Comparison of ENCODE assay signal across 10 cellular contexts in the genomic region with DNA sequence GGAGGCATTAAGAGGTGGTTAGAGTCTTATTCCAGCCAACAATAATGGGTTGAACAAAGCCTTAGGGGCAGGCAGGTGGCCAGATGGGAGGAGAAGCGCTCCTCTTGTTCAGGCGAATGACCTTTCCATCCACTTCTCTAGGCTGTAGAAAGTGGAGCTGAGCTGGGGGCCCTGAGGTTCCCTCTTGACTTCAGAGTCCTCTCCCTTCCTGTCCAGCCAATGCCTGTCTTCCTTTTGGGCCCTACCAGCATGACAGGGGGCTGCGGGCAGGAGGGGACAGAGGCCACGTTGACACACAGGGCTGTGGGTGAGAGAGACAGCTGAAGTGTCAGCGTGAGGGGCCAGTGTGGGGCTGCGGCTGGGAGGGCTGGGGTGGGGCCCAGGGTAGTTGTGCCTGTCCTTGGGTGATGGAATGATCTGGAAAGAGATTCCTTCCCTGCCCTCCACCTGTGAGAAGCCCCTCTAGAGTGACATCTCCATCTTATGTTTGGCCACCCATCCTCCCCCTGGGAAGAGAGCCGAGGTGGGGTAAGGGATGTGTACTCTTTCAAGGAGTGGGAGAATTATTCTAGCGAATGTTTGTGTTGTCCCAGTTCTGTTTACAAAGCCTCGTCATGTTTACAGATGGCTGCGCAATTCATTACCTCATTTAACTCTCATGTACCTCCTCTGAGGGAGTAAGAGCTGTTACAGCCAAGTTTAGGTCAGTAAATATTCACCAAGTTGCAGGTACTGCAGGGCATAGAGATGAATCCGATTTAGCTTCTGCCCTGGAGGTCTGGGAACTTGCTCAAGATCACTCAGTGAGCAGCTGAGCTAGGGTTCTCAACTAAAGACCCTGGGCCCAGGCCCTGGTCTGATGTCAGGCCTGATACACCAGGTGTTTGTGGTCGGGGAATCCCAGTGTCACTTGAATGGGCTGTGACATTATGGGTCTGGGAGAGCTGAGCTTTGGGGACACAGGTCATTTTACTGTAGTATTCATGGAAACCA. TPM values are rescaled to one million over a fixed set of nuclear protein-coding genes. Genes with fewer than 3 reads are reported as not detected.
DNase-seq lines count a peak whose midpoint lies in the region; ATAC-seq, FAIRE-seq and TF ChIP-seq lines count a peak whose summit lies in the region.
"Had no signal": no experiment of that assay in that cellular context is flagged by ENCODE, and none has a peak within 500 bp of the region (broad histone marks: within the 10 kb centered on the region; RNA-seq: fewer than 3 reads in every experiment).

No MANE protein-coding gene starts in this region.

- peak overlapping the region; percentile 78 for H3K27ac ChIP-seq in HepG2 (ENCODE audit: extremely low read length, insufficient read depth, low read length)
- peak overlapping the region; percentile 83 to 85 for H3K27ac ChIP-seq in thoracic aorta

- peaks cover 14% of the 10 kb centered on the region; the same call in 1 of the 2 replicates for H4K20me1 ChIP-seq in HepG2 (ENCODE audit: insufficient read depth, low read length)

- intact Hi-C loops in HepG2 (cut with micrococcal nuclease; ENCODE audit: unreplicated experiment), result no loop called here

- no TSS peak for BruUV-seq in HepG2 (replicated peaks; lab: Mats Ljungman, UMichigan)

- peak; percentile 79 for FAIRE-seq in HepG2 (lab: Jason Lieb, UNC)

- peaks cover 15 to 21% of the 10 kb centered on the region in 2 experiments for H3K36me3 ChIP-seq in HepG2 (replicated peaks in 1 of 2; ENCODE audit: control insufficient read depth in 1 of 2, insufficient read depth in 2 of 2, low read length in 2 of 2)
- peaks cover 14% of the 10 kb centered on the region for H3K36me3 ChIP-seq in thoracic aorta

- peak overlapping the region; percentile 1 to 90 (median 90); a peak in 5 of 6 replicates for H3K4me3 ChIP-seq in HepG2 (replicated peaks in 1 of 3; ENCODE audit: insufficient read depth in 1 of 3, low read depth in 2 of 3, low read length in 3 of 3)
- no peak overlapping the region for H3K4me3 ChIP-seq in thoracic aorta

- peak; percentile 63 for ATAC-seq in HG02763 (IDR thresholded peaks at IDR 0.05; ENCODE audit: unreplicated experiment)
- peak; percentile 73 for ATAC-seq in HepG2
- ATAC-seq in thoracic aorta (ENCODE audit: insufficient number of reproducible peaks, low FRiP score, low read depth), result no peak

- peak overlapping the region; percentile 92 for H3K4me2 ChIP-seq in HepG2 (ENCODE audit: low read depth, low read length)

- TF ChIP-seq CTCF in HepG2 (CRISPR knock-in tag; IDR thresholded peaks at IDR 0.05), result peak; percentile 44
- no peak for TF ChIP-seq CTCF in thoracic aorta (IDR thresholded peaks at IDR 0.05)

- DNase-seq in RPMI8226 (peak; percentile 46), HepG2 (ENCODE audit: low spot score) (peak; percentile 77), thoracic aorta (ENCODE audit: low spot score) (no peak), NCI-H2227 treated with DMSO at 0.1 percent for 48 hours (lab: John Stamatoyannopoulos, UW) (no peak), EL (no peak), NCI-H524 treated with DMSO at 0.1 percent for 48 hours (lab: John Stamatoyannopoulos, UW) (no peak)
- DNase-seq: activated naive CD4-positive, alpha-beta T cell treated with anti-CD3 and anti-CD28 coated beads for 36 hours; NCI-H2171 treated with DMSO at 0.1 percent for 48 hours had no signal

- no peaks in the 10 kb centered on the region for H3K9me3 ChIP-seq in HepG2 (ENCODE audit: low read length)
- no peaks in the 10 kb centered on the region for H3K9me3 ChIP-seq in thoracic aorta

- CTCF ChIA-PET in HepG2 (lab: Yijun Ruan, JAX; ENCODE audit: low intra/inter-chr PET ratio, low total read pairs), result interaction anchor here (1.3 to 1.6 kb wide), 2 partner anchors 52 to 81 kb away, joined by 4 read pairs; no protein-coding TSS in a partner anchor

- TF ChIP-seq POLR2A in HepG2 (IDR thresholded peaks at IDR 0.05; ENCODE audit: insufficient read depth in 1 of 2, low read depth in 2 of 2, low read length in 2 of 2), result peak; percentile 47 to 54; a peak in 3 of 4 replicates

- in situ Hi-C loops in HepG2 (cut with HindIII; ENCODE audit: extremely low pct_ligation_motif_present, low pct_unique_long_range_greater_than_20kb), result no loop called here

- peak overlapping the region; percentile 51 for H3K9ac ChIP-seq in HepG2 (ENCODE audit: insufficient read depth, low read depth, low read length)

- TF ChIP-seq RAD21 in HepG2 (CRISPR knock-in tag; IDR thresholded peaks at IDR 0.05), result no peak

- peaks cover 63% of the 10 kb centered on the region for H3K79me2 ChIP-seq in HepG2 (ENCODE audit: insufficient read depth, low read length)

- H3K4me1 ChIP-seq in HepG2 (ENCODE audit: insufficient read depth, low read length), result peaks cover 64% of the 10 kb centered on the region
- peaks cover 16 to 75% of the 10 kb centered on the region in 2 donors for H3K4me1 ChIP-seq in thoracic aorta (ENCODE audit: control insufficient read depth in 1 of 2, low read depth in 2 of 2)

- POLR2A ChIA-PET in HepG2 (lab: Yijun Ruan, JAX), result interaction anchor here (0.6 to 6.6 kb wide), 26 partner anchors 9 to 396 kb away, joined by 3 to 118 read pairs (median 7); a partner anchor contains a TSS

- WGBS in HepG2 (ENCODE audit: low lambda C conversion rate), result 9% methylated on average over 12 of the region's 12 CpGs

- no peaks in the 10 kb centered on the region for H3K27me3 ChIP-seq in HepG2 (ENCODE audit: control insufficient read depth in 1 of 2, insufficient read depth in 2 of 2, low read length in 2 of 2)
- H3K27me3 ChIP-seq in thoracic aorta (replicated peaks; ENCODE audit: insufficient read depth), result no peaks in the 10 kb centered on the region

- H2AFZ ChIP-seq in HepG2 (ENCODE audit: low read length), result no peak overlapping the region

- TF ChIP-seq EP300 in HepG2 (IDR thresholded peaks at IDR 0.05; ENCODE audit: low read depth in 2 of 2, low read length in 2 of 2), result peak in 1 of 2 experiments; percentile 42; a peak in 2 of 4 replicates
- TF ChIP-seq EP300 in HepG2 (CRISPR knock-in tag; IDR thresholded peaks at IDR 0.05; ENCODE audit: borderline replicate concordance), result no peak

RNA-seq across cellular contexts. Expression of a gene that starts 3.3 kb away (rescaled TPM):
- total RNA-seq in HepG2 (2016; rRNA removed; fragmentation: Illumina TruSeq; extraction: Trizol), result 30.2 and 64.1 TPM in 2 replicates
- total RNA-seq in HepG2 (2016; cell fraction: cytosol; rRNA removed; fragmentation: Illumina TruSeq; extraction: Trizol; ENCODE audit: low read depth), result 29.4 and 32.0 TPM in 2 replicates
- total RNA-seq in HepG2 (2016; cell fraction: insoluble cytoplasmic fraction; rRNA removed; fragmentation: Illumina TruSeq; extraction: Trizol), result 24.5 and 63.0 TPM in 2 replicates
- 21.8 and 22.8 TPM in 2 replicates for total RNA-seq in HepG2 (2016; cell fraction: membrane; rRNA removed; fragmentation: Illumina TruSeq; extraction: Trizol)
- 81.6 and 99.0 TPM in 2 replicates for total RNA-seq in HepG2 (2016; cell fraction: nucleus; rRNA removed; fragmentation: Illumina TruSeq; extraction: Trizol)
- polyA plus RNA-seq in HepG2 (2011; rRNA removed), result 57.7 and 77.7 TPM in 2 replicates
- 36.7 and 42.6 TPM in 2 replicates for polyA plus RNA-seq in HepG2 (2011; cell fraction: cytosol; rRNA removed)
- polyA plus RNA-seq in HepG2 (2011; cell fraction: nucleus; rRNA removed), result 210 and 211 TPM in 2 replicates
- polyA plus RNA-seq in HepG2 (2012), result 69.2 and 69.6 TPM in 2 replicates
- polyA plus RNA-seq in HepG2 (2016; cell fraction: cytosol; fragmentation: Illumina TruSeq; extraction: Trizol; ENCODE audit: low read depth), result 4.2 and 4.3 TPM in 2 replicates
- polyA plus RNA-seq in HepG2 (2016; cell fraction: insoluble cytoplasmic fraction; fragmentation: Illumina TruSeq; extraction: Trizol; ENCODE audit: low read depth), result 25.3 and 32.1 TPM in 2 replicates
- 8.5 and 9.9 TPM in 2 replicates for polyA plus RNA-seq in HepG2 (2016; cell fraction: membrane; fragmentation: Illumina TruSeq; extraction: Trizol; ENCODE audit: low read depth)
- 149 and 153 TPM in 2 replicates for polyA plus RNA-seq in HepG2 (2016; cell fraction: nucleus; fragmentation: Illumina TruSeq; extraction: Trizol; ENCODE audit: insufficient read depth, low read depth)
- polyA minus RNA-seq in HepG2 (2011; rRNA and poly(A)+ RNA removed; ENCODE audit: low replicate concordance), result 39.8 and 292 TPM in 2 replicates
- polyA minus RNA-seq in HepG2 (2011; cell fraction: cytosol; rRNA and poly(A)+ RNA removed), result 52.4 and 60.7 TPM in 2 replicates
- 58.8 and 83.7 TPM in 2 replicates for polyA minus RNA-seq in HepG2 (2011; cell fraction: nucleus; rRNA and poly(A)+ RNA removed)
- 10 to 100 TPM; 88.1 to 94.7 TPM for total RNA-seq in thoracic aorta

RNA-seq across cellular contexts. Expression of a gene that starts 15.3 kb away (rescaled TPM):
- total RNA-seq in HepG2 (2016; rRNA removed; fragmentation: Illumina TruSeq; extraction: Trizol) (5.1 and 11.9 TPM in 2 replicates), thoracic aorta (10 to 100 TPM; 19.9 to 27.2 TPM)
- total RNA-seq in HepG2 (2016; cell fraction: cytosol; rRNA removed; fragmentation: Illumina TruSeq; extraction: Trizol; ENCODE audit: low read depth), result 1.1 and 1.5 TPM in 2 replicates
- 3.5 and 11.4 TPM in 2 replicates for total RNA-seq in HepG2 (2016; cell fraction: insoluble cytoplasmic fraction; rRNA removed; fragmentation: Illumina TruSeq; extraction: Trizol)
- 3.2 and 3.3 TPM in 2 replicates for total RNA-seq in HepG2 (2016; cell fraction: membrane; rRNA removed; fragmentation: Illumina TruSeq; extraction: Trizol)
- 11.6 and 12.8 TPM in 2 replicates for total RNA-seq in HepG2 (2016; cell fraction: nucleus; rRNA removed; fragmentation: Illumina TruSeq; extraction: Trizol)
- polyA plus RNA-seq in HepG2 (2011; rRNA removed), result 14.6 and 21.2 TPM in 2 replicates
- polyA plus RNA-seq in HepG2 (2011; cell fraction: cytosol; rRNA removed), result 9.7 and 10.8 TPM in 2 replicates
- 53.0 and 67.8 TPM in 2 replicates for polyA plus RNA-seq in HepG2 (2011; cell fraction: nucleus; rRNA removed)
- 9.1 and 10.3 TPM in 2 replicates for polyA plus RNA-seq in HepG2 (2012)
- polyA plus RNA-seq in HepG2 (2016; cell fraction: cytosol; fragmentation: Illumina TruSeq; extraction: Trizol; ENCODE audit: low read depth), result 0.93 and 0.97 TPM in 2 replicates
- polyA plus RNA-seq in HepG2 (2016; cell fraction: insoluble cytoplasmic fraction; fragmentation: Illumina TruSeq; extraction: Trizol; ENCODE audit: low read depth), result 4.1 and 5.4 TPM in 2 replicates
- polyA plus RNA-seq in HepG2 (2016; cell fraction: membrane; fragmentation: Illumina TruSeq; extraction: Trizol; ENCODE audit: low read depth), result 2.1 and 2.4 TPM in 2 replicates
- polyA plus RNA-seq in HepG2 (2016; cell fraction: nucleus; fragmentation: Illumina TruSeq; extraction: Trizol; ENCODE audit: insufficient read depth, low read depth), result 23.4 and 28.3 TPM in 2 replicates
- 12.0 and 44.9 TPM in 2 replicates for polyA minus RNA-seq in HepG2 (2011; rRNA and poly(A)+ RNA removed; ENCODE audit: low replicate concordance)
- 5.6 and 8.2 TPM in 2 replicates for polyA minus RNA-seq in HepG2 (2011; cell fraction: cytosol; rRNA and poly(A)+ RNA removed)
- 8.2 and 9.7 TPM in 2 replicates for polyA minus RNA-seq in HepG2 (2011; cell fraction: nucleus; rRNA and poly(A)+ RNA removed)

RNA-seq across cellular contexts. Expression of a gene that starts 27.1 kb away (rescaled TPM):
- total RNA-seq in HepG2 (2016; rRNA removed; fragmentation: Illumina TruSeq; extraction: Trizol), result 40.6 and 48.6 TPM in 2 replicates
- total RNA-seq in HepG2 (2016; cell fraction: cytosol; rRNA removed; fragmentation: Illumina TruSeq; extraction: Trizol; ENCODE audit: low read depth), result 50.1 and 73.7 TPM in 2 replicates
- total RNA-seq in HepG2 (2016; cell fraction: insoluble cytoplasmic fraction; rRNA removed; fragmentation: Illumina TruSeq; extraction: Trizol), result 43.9 and 49.0 TPM in 2 replicates
- 66.3 and 82.4 TPM in 2 replicates for total RNA-seq in HepG2 (2016; cell fraction: membrane; rRNA removed; fragmentation: Illumina TruSeq; extraction: Trizol)
- 18.4 and 23.7 TPM in 2 replicates for total RNA-seq in HepG2 (2016; cell fraction: nucleus; rRNA removed; fragmentation: Illumina TruSeq; extraction: Trizol)
- 56.6 and 68.2 TPM in 2 replicates for polyA plus RNA-seq in HepG2 (2011; rRNA removed)
- 62.1 and 67.0 TPM in 2 replicates for polyA plus RNA-seq in HepG2 (2011; cell fraction: cytosol; rRNA removed)
- polyA plus RNA-seq in HepG2 (2011; cell fraction: nucleus; rRNA removed), result 27.3 and 39.8 TPM in 2 replicates
- 38.6 and 44.5 TPM in 2 replicates for polyA plus RNA-seq in HepG2 (2012)
- 106 and 131 TPM in 2 replicates for polyA plus RNA-seq in HepG2 (2016; cell fraction: cytosol; fragmentation: Illumina TruSeq; extraction: Trizol; ENCODE audit: low read depth)
- polyA plus RNA-seq in HepG2 (2016; cell fraction: insoluble cytoplasmic fraction; fragmentation: Illumina TruSeq; extraction: Trizol; ENCODE audit: low read depth), result 73.3 and 81.4 TPM in 2 replicates
- polyA plus RNA-seq in HepG2 (2016; cell fraction: membrane; fragmentation: Illumina TruSeq; extraction: Trizol; ENCODE audit: low read depth), result 100 and 131 TPM in 2 replicates
- polyA plus RNA-seq in HepG2 (2016; cell fraction: nucleus; fragmentation: Illumina TruSeq; extraction: Trizol; ENCODE audit: insufficient read depth, low read depth), result 45.4 and 54.1 TPM in 2 replicates
- polyA minus RNA-seq in HepG2 (2011; rRNA and poly(A)+ RNA removed; ENCODE audit: low replicate concordance), result 30.0 and 48.1 TPM in 2 replicates
- polyA minus RNA-seq in HepG2 (2011; cell fraction: cytosol; rRNA and poly(A)+ RNA removed), result 11.5 and 16.0 TPM in 2 replicates
- 10.6 and 14.7 TPM in 2 replicates for polyA minus RNA-seq in HepG2 (2011; cell fraction: nucleus; rRNA and poly(A)+ RNA removed)
- 10 to 100 TPM; 27.1 to 30.3 TPM for total RNA-seq in thoracic aorta

RNA-seq across cellular contexts. Expression of a gene that starts 34.5 kb away (rescaled TPM):
- total RNA-seq in HepG2 (2016; rRNA removed; fragmentation: Illumina TruSeq; extraction: Trizol) (41.7 and 60.2 TPM in 2 replicates), thoracic aorta (1 to 10 TPM in 1 of 2 donors, under 1 TPM in 1; 0.85 to 1.4 TPM)
- 17.9 and 20.4 TPM in 2 replicates for total RNA-seq in HepG2 (2016; cell fraction: cytosol; rRNA removed; fragmentation: Illumina TruSeq; extraction: Trizol; ENCODE audit: low read depth)
- total RNA-seq in HepG2 (2016; cell fraction: insoluble cytoplasmic fraction; rRNA removed; fragmentation: Illumina TruSeq; extraction: Trizol), result 38.5 and 64.6 TPM in 2 replicates
- 31.4 and 31.5 TPM in 2 replicates for total RNA-seq in HepG2 (2016; cell fraction: membrane; rRNA removed; fragmentation: Illumina TruSeq; extraction: Trizol)
- 57.0 and 59.4 TPM in 2 replicates for total RNA-seq in HepG2 (2016; cell fraction: nucleus; rRNA removed; fragmentation: Illumina TruSeq; extraction: Trizol)
- polyA plus RNA-seq in HepG2 (2011; rRNA removed), result 77.7 and 92.3 TPM in 2 replicates
- polyA plus RNA-seq in HepG2 (2011; cell fraction: cytosol; rRNA removed), result 36.7 and 60.1 TPM in 2 replicates
- polyA plus RNA-seq in HepG2 (2011; cell fraction: nucleus; rRNA removed), result 319 and 344 TPM in 2 replicates
- 60.9 and 73.8 TPM in 2 replicates for polyA plus RNA-seq in HepG2 (2012)
- 8.5 and 8.6 TPM in 2 replicates for polyA plus RNA-seq in HepG2 (2016; cell fraction: cytosol; fragmentation: Illumina TruSeq; extraction: Trizol; ENCODE audit: low read depth)
- polyA plus RNA-seq in HepG2 (2016; cell fraction: insoluble cytoplasmic fraction; fragmentation: Illumina TruSeq; extraction: Trizol; ENCODE audit: low read depth), result 45.6 and 58.3 TPM in 2 replicates
- 13.3 and 14.8 TPM in 2 replicates for polyA plus RNA-seq in HepG2 (2016; cell fraction: membrane; fragmentation: Illumina TruSeq; extraction: Trizol; ENCODE audit: low read depth)
- 147 and 156 TPM in 2 replicates for polyA plus RNA-seq in HepG2 (2016; cell fraction: nucleus; fragmentation: Illumina TruSeq; extraction: Trizol; ENCODE audit: insufficient read depth, low read depth)
- polyA minus RNA-seq in HepG2 (2011; rRNA and poly(A)+ RNA removed; ENCODE audit: low replicate concordance), result 9.1 and 160 TPM in 2 replicates
- 55.8 and 65.9 TPM in 2 replicates for polyA minus RNA-seq in HepG2 (2011; cell fraction: cytosol; rRNA and poly(A)+ RNA removed)
- polyA minus RNA-seq in HepG2 (2011; cell fraction: nucleus; rRNA and poly(A)+ RNA removed), result 80.7 and 95.9 TPM in 2 replicates
- total RNA-seq: H4 had no signal

RNA-seq across cellular contexts. Expression of a gene that starts 34.9 kb away (rescaled TPM):
- total RNA-seq in HepG2 (2016; rRNA removed; fragmentation: Illumina TruSeq; extraction: Trizol), result not detected in 2 replicates
- total RNA-seq in HepG2 (2016; cell fraction: cytosol; rRNA removed; fragmentation: Illumina TruSeq; extraction: Trizol; ENCODE audit: low read depth), result not detected in 2 replicates
- not detected in 2 replicates for total RNA-seq in HepG2 (2016; cell fraction: insoluble cytoplasmic fraction; rRNA removed; fragmentation: Illumina TruSeq; extraction: Trizol)
- 0.17 TPM in 1 of 2 replicates, not detected in the other for total RNA-seq in HepG2 (2016; cell fraction: membrane; rRNA removed; fragmentation: Illumina TruSeq; extraction: Trizol)
- total RNA-seq in HepG2 (2016; cell fraction: nucleus; rRNA removed; fragmentation: Illumina TruSeq; extraction: Trizol), result not detected in 2 replicates
- 0.22 and 0.25 TPM in 2 replicates for polyA plus RNA-seq in HepG2 (2011; rRNA removed)
- polyA plus RNA-seq in HepG2 (2011; cell fraction: cytosol; rRNA removed), result 0.08 and 0.13 TPM in 2 replicates
- polyA plus RNA-seq in HepG2 (2011; cell fraction: nucleus; rRNA removed), result 0.56 and 0.71 TPM in 2 replicates
- 0.31 TPM in 1 of 2 replicates, not detected in the other for polyA plus RNA-seq in HepG2 (2012)
- 0.11 TPM in 1 of 2 replicates, not detected in the other for polyA plus RNA-seq in HepG2 (2016; cell fraction: cytosol; fragmentation: Illumina TruSeq; extraction: Trizol; ENCODE audit: low read depth)
- not detected in 2 replicates for polyA plus RNA-seq in HepG2 (2016; cell fraction: insoluble cytoplasmic fraction; fragmentation: Illumina TruSeq; extraction: Trizol; ENCODE audit: low read depth)
- 0.15 TPM in 1 of 2 replicates, not detected in the other for polyA plus RNA-seq in HepG2 (2016; cell fraction: membrane; fragmentation: Illumina TruSeq; extraction: Trizol; ENCODE audit: low read depth)
- not detected in 2 replicates for polyA plus RNA-seq in HepG2 (2016; cell fraction: nucleus; fragmentation: Illumina TruSeq; extraction: Trizol; ENCODE audit: insufficient read depth, low read depth)
- polyA minus RNA-seq in HepG2 (2011; rRNA and poly(A)+ RNA removed; ENCODE audit: low replicate concordance), result not detected in 2 replicates
- polyA minus RNA-seq in HepG2 (2011; cell fraction: cytosol; rRNA and poly(A)+ RNA removed), result not detected in 2 replicates
- polyA minus RNA-seq in HepG2 (2011; cell fraction: nucleus; rRNA and poly(A)+ RNA removed), result not detected in 2 replicates
- 10 to 100 TPM in 1 of 2 donors, 1 to 10 TPM in 1; 3.1 to 22.9 TPM for total RNA-seq in thoracic aorta
- total RNA-seq: activated naive CD4-positive, alpha-beta T cell treated with anti-CD3 and anti-CD28 coated beads for 36 hours; H4 had no signal

Comparison
In these comparisons a context has a peak if more than half of its experiments do, and no peak if none do; other contexts are left out.
1. DNase-seq: peak in RPMI8226 (single experiment) and HepG2 (single experiment); none in thoracic aorta (single experiment), NCI-H2227 treated with DMSO at 0.1 percent for 48 hours (single experiment), EL (single experiment) and NCI-H524 treated with DMSO at 0.1 percent for 48 hours (single experiment).